ENCODE assay signal across 17 cellular contexts in genomic region chr7:98359395-98359794, GRCh38. TPM values are rescaled to one million over a fixed set of nuclear protein-coding genes. Genes with fewer than 3 reads are reported as not detected.
DNase-seq lines count a peak whose midpoint lies in the region; ATAC-seq and TF ChIP-seq lines count a peak whose summit lies in the region.
"Had no signal": no experiment of that assay in that cellular context is flagged by ENCODE, and none has a peak within 500 bp of the region (broad histone marks: within the 10 kb centered on the region; RNA-seq: fewer than 3 reads in every experiment).

No MANE protein-coding gene starts in this region.

- H2AFZ ChIP-seq in hepatocyte (no peak overlapping the region), neural progenitor cell (replicated peaks) (no peak overlapping the region)

- no peak for DNase-seq in RWPE1 (ENCODE audit: low spot score)
- no peak for DNase-seq in hepatocyte (ENCODE audit: low spot score)
- no peak for DNase-seq in neural progenitor cell (ENCODE audit: low spot score)
- no peak for DNase-seq in DMS79 (lab: John Stamatoyannopoulos, UW)
- no peak for DNase-seq in activated T-cell treated with anti-CD3 and anti-CD28 coated beads for 4 hours
- DNase-seq: BE2C; CD4-positive, alpha-beta memory T cell; COR-L47; DMS153; DND-41; GDM1; GOT3 had no signal

- H4K20me1 ChIP-seq in hepatocyte (ENCODE audit: insufficient read depth, poor library complexity, severe bottlenecking) (no peaks in the 10 kb centered on the region), neural progenitor cell (ENCODE audit: low read depth) (no peaks in the 10 kb centered on the region)

- no peaks in the 10 kb centered on the region for H3K9me2 ChIP-seq in hepatocyte (replicated peaks; ENCODE audit: insufficient read depth)

- no peaks in the 10 kb centered on the region for H3K36me3 ChIP-seq in hepatocyte (replicated peaks; ENCODE audit: insufficient read depth, low read depth)
- H3K36me3 ChIP-seq in neural progenitor cell = no peaks in the 10 kb centered on the region
- H3K36me3 ChIP-seq: BE2C, HAP-1 had no signal

- no peak overlapping the region for H3K9ac ChIP-seq in neural progenitor cell

- POLR2A ChIA-PET in RWPE1 (lab: Yijun Ruan, JAX; ENCODE audit: low non-redundant PET) = no interaction called here

- H3K4me3 Mint-ChIP-seq in neural progenitor cell = no peak overlapping the region
- H3K4me3 Mint-ChIP-seq: CD4-positive, alpha-beta memory T cell had no signal

- H3K4me3 ChIP-seq in hepatocyte (no peak overlapping the region), neural progenitor cell (no peak overlapping the region)
- H3K4me3 ChIP-seq: HAP-1 had no signal

- no peaks in the 10 kb centered on the region for H3K27me3 ChIP-seq in hepatocyte
- H3K27me3 ChIP-seq in neural progenitor cell = no peaks in the 10 kb centered on the region
- H3K27me3 ChIP-seq: BE2C had no signal

- H3K4me1 Mint-ChIP-seq in neural progenitor cell = peaks cover 11% of the 10 kb centered on the region
- H3K4me1 Mint-ChIP-seq: CD4-positive, alpha-beta memory T cell had no signal

- H3K27me3 Mint-ChIP-seq in neural progenitor cell (ENCODE audit: insufficient read depth, low read depth) = no peaks in the 10 kb centered on the region
- H3K27me3 Mint-ChIP-seq: CD4-positive, alpha-beta memory T cell had no signal

- no peaks in the 10 kb centered on the region for H3K9me3 Mint-ChIP-seq in neural progenitor cell
- H3K9me3 Mint-ChIP-seq: CD4-positive, alpha-beta memory T cell had no signal

- peaks cover 12% of the 10 kb centered on the region for H3F3A ChIP-seq in neural progenitor cell (ENCODE audit: low read depth)

- no peaks in the 10 kb centered on the region for H3K36me3 Mint-ChIP-seq in neural progenitor cell
- H3K36me3 Mint-ChIP-seq: CD4-positive, alpha-beta memory T cell had no signal

- H3K27ac Mint-ChIP-seq in neural progenitor cell = peak overlapping the region; percentile 76
- H3K27ac Mint-ChIP-seq: CD4-positive, alpha-beta memory T cell had no signal

- H3K4me1 ChIP-seq in hepatocyte (ENCODE audit: insufficient read depth) = peaks cover 14% of the 10 kb centered on the region
- H3K4me1 ChIP-seq in neural progenitor cell = no peaks in the 10 kb centered on the region
- H3K4me1 ChIP-seq: BE2C, HAP-1 had no signal

- ATAC-seq in HG03354 (IDR thresholded peaks at IDR 0.05; ENCODE audit: poor library complexity, severe bottlenecking, unreplicated experiment) (no peak), HG02884 (IDR thresholded peaks at IDR 0.05; ENCODE audit: unreplicated experiment) (no peak)

- TF ChIP-seq CTCF in RWPE1 (conservative IDR thresholded peaks at IDR 0.05; ENCODE audit: low read depth) (no peak), hepatocyte (IDR thresholded peaks at IDR 0.05; ENCODE audit: poor library complexity) (no peak), neural progenitor cell (IDR thresholded peaks at IDR 0.05) (no peak)

- peak overlapping the region; percentile 88 for H3K27ac ChIP-seq in RWPE1
- peak overlapping the region; percentile 89 for H3K27ac ChIP-seq in hepatocyte
- no peak overlapping the region for H3K27ac ChIP-seq in neural progenitor cell
- H3K27ac ChIP-seq: C4-2B, HL-60 had no signal

- CTCF ChIA-PET in RWPE1 (lab: Yijun Ruan, JAX) = no interaction called here

- peaks cover 18% of the 10 kb centered on the region for H3K79me2 ChIP-seq in hepatocyte
- H3K79me2 ChIP-seq in neural progenitor cell (ENCODE audit: low read depth) = no peaks in the 10 kb centered on the region

- H3K9me3 ChIP-seq in hepatocyte (ENCODE audit: low read depth) (no peaks in the 10 kb centered on the region), neural progenitor cell (ENCODE audit: low read depth) (no peaks in the 10 kb centered on the region)
- H3K9me3 ChIP-seq: BE2C, HAP-1 had no signal

- WGBS in hepatocyte (ENCODE audit: low lambda C conversion rate, missing lambda C conversion rate) = 95% methylated on average over 13 of the region's 13 CpGs

- no peak overlapping the region for H3K4me2 ChIP-seq in hepatocyte
- no peak overlapping the region for H3K4me2 ChIP-seq in neural progenitor cell

RNA-seq across cellular contexts. Expression of gene BAIAP2L1, which starts 41.5 kb away (rescaled TPM):
- total RNA-seq in hepatocyte = 32.0 and 34.7 TPM in 2 replicates
- polyA plus RNA-seq in hepatocyte = 25.4 and 33.7 TPM in 2 replicates
- total RNA-seq in neural progenitor cell (ENCODE audit: low replicate concordance) = 29.5 and 35.1 TPM in 2 replicates
